In the genomic region with DNA sequence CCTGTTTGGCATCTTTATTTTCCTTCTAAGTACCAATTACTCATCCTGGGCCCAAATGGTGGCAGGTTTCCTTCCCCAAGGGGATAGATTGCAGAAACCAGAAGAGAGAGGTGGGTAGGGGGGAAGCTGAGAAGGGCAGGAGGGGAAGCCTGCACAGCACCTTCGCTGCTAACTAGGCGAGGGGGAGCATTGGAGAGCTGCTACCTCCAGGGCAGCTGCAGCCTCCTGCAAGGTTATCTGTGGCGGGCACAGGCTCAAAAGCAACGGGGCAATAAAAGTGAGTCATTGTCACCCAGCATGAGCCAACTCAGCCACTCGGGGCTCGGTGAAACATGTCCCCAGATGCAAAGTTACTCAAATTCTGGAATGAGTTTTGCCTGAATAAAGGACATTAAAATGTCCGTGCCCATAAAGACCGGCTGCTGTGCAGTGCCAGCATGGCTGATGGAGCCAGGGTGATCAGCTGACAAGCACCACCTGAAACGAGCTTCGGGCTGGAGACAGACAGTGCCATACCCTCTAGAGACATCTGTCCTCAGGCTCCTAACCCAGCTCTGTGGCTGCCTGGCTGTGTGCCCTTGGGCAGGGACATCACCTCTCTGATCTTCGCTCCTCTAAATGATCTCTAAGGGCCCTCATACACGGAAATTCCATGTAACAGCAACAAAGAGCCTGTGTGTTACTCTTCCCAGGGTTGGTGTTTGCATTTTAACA, we compare ENCODE assay signal across 13 cellular contexts.
"Had no signal": no experiment of that assay in that cellular context is flagged by ENCODE, and none has a peak within 500 bp of the region (broad histone marks: within the 10 kb centered on the region; RNA-seq: fewer than 3 reads in every experiment).

No MANE protein-coding gene starts in this region.

- H3K4me3 ChIP-seq: cardiac muscle cell, colonic mucosa, heart right ventricle, sigmoid colon, vagina had no signal

- H3K36me3 ChIP-seq: cardiac muscle cell, colonic mucosa, heart right ventricle, sigmoid colon, vagina had no signal

- H3K9me3 ChIP-seq: colonic mucosa, heart right ventricle, sigmoid colon, vagina had no signal

- DNase-seq: activated CD4-positive, alpha-beta T cell treated with anti-CD3 and anti-CD28 coated beads for 4 hours; activated naive CD4-positive, alpha-beta T cell treated with anti-CD3 and anti-CD28 coated beads for 36 hours; colonic mucosa; effector CD4-positive, alpha-beta T cell; heart right ventricle; left ventricle myocardium superior; sigmoid colon; stimulated activated CD4-positive, alpha-beta T cell treated with anti-CD3 and anti-CD28 coated beads, Interleukin-4, amount 100 ng/mL, for 1 hour; stimulated activated CD8-positive, alpha-beta memory T cell treated with anti-CD3 and anti-CD28 coated beads, Interleukin-4, amount 100 ng/mL, for 48 hours; T1000 had no signal

- H3K27me3 ChIP-seq: cardiac muscle cell, colonic mucosa, vagina had no signal

- ATAC-seq: left ventricle myocardium superior had no signal

- H3K4me1 ChIP-seq: colonic mucosa, heart right ventricle had no signal

- H3K27ac ChIP-seq: cardiac muscle cell, colonic mucosa, heart right ventricle, sigmoid colon, vagina, VCaP had no signal
